25 cellular contexts compared by ENCODE assay signal in the genomic region with DNA sequence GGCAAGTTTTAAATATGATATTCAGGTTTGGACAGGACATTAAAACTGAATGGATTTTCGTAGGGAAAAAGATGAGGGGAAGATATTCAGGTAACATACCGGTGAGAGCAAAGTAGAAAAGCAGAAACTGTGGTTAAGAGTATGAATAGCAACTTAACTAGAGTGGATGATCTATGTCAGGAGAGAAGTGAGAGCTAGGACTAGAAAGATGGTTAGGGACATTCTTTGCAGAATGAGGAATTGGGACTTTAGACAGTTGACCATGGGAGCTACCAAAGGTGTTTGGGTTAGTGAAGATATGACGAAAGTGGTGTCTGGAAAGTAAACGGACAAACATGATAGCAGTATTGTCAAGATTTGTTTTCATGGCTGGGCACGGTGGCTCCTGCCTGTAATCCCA.
"Had no signal": no experiment of that assay in that cellular context is flagged by ENCODE, and none has a peak within 500 bp of the region (broad histone marks: within the 10 kb centered on the region; RNA-seq: fewer than 3 reads in every experiment).

No MANE protein-coding gene starts in this region.

- FAIRE-seq: endometrium, pancreas, small intestine had no signal

- H3K27ac Mint-ChIP-seq: activated naive CD4-positive, alpha-beta T cell treated with anti-CD3 and anti-CD28 coated beads, Interleukin-2, amount 50 U/mL, for 24 hours; natural killer cell had no signal

- ATAC-seq: activated CD4-positive, CD25-positive, alpha-beta regulatory T cell treated with anti-CD3 and anti-CD28 coated beads, Interleukin-2, amount 50 U/mL, for 24 hours; left colon; lower lobe of right lung; natural killer cell; pancreas; right lobe of liver had no signal

- H3K9me3 Mint-ChIP-seq: activated naive CD4-positive, alpha-beta T cell treated with anti-CD3 and anti-CD28 coated beads, Interleukin-2, amount 50 U/mL, for 24 hours; central memory CD8-positive, alpha-beta T cell; natural killer cell had no signal

- DNase-seq: activated CD4-positive, alpha-beta T cell treated with anti-CD3 and anti-CD28 coated beads, Interleukin-2, amount 50 U/mL, for 1 hour; activated CD8-positive, alpha-beta memory T cell treated with anti-CD3 and anti-CD28 coated beads for 24 hours; activated CD8-positive, alpha-beta memory T cell treated with anti-CD3 and anti-CD28 coated beads, Interleukin-2, amount 50 U/mL, for 48 hours; activated gamma-delta T cell; activated T-cell treated with anti-CD3 and anti-CD28 coated beads, Interleukin-2, amount 50 U/mL, for 48 hours; erythroblast; foreskin melanocyte; glutamatergic neuron; hippocampal formation; islet precursor cell; left colon; lower lobe of right lung; natural killer cell; pancreas; right lobe of liver; small intestine; stimulated activated CD4-positive, alpha-beta T cell treated with anti-CD3 and anti-CD28 coated beads, Interleukin-15, amount 100 ng/mL, for 24 hours; stimulated activated CD4-positive, alpha-beta T cell treated with anti-CD3 and anti-CD28 coated beads, Interleukin-2, amount 100 ng/mL, for 48 hours; stomach; testis; upper lobe of left lung had no signal

- H3K4me3 Mint-ChIP-seq: activated naive CD4-positive, alpha-beta T cell treated with anti-CD3 and anti-CD28 coated beads, Interleukin-2, amount 50 U/mL, for 24 hours; central memory CD8-positive, alpha-beta T cell; natural killer cell had no signal

- H3K4me1 Mint-ChIP-seq: activated naive CD4-positive, alpha-beta T cell treated with anti-CD3 and anti-CD28 coated beads, Interleukin-2, amount 50 U/mL, for 24 hours; central memory CD8-positive, alpha-beta T cell; natural killer cell had no signal

- H3K36me3 Mint-ChIP-seq: activated naive CD4-positive, alpha-beta T cell treated with anti-CD3 and anti-CD28 coated beads, Interleukin-2, amount 50 U/mL, for 24 hours; natural killer cell had no signal
